Comparison of ENCODE assay signal across 8 cellular contexts in the genomic region with DNA sequence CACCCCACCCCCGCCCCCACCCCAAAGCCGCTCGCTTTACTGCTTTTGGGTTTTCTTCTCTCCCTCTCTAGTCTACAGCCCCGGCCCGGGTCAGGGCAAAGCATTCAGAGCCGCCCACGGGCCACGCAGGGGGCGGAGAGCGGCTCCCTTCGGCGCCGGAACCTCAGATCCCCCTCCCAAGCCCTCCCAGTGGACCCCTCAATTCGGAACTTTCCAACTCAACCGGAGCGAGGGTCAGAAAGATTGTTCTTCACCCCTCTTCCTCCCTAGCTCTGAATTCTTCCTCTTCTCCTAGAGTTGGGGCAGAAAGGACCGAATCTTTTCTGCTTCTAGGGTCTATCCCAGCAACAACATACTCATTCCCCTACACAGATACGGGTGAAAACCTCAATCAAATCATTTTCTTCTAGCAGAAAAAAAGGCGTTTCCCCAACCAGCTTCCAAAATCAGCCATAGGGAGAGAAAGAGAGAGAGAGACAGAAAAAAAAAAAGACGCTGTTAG. TPM values are rescaled to one million over a fixed set of nuclear protein-coding genes. Genes with fewer than 3 reads are reported as not detected.
DNase-seq lines count a peak whose midpoint lies in the region; ATAC-seq and TF ChIP-seq lines count a peak whose summit lies in the region.

No MANE protein-coding gene starts in this region.

- peak overlapping the region; percentile 77 for H3K27ac ChIP-seq in CD4-positive, alpha-beta T cell (ENCODE audit: low read depth, low read length)
- H3K27ac ChIP-seq in breast epithelium, result peak overlapping the region; percentile 93 to 97
- H3K27ac ChIP-seq in tibial artery, result peak overlapping the region; percentile 55 to 95

- TF ChIP-seq CTCF in CD4-positive, alpha-beta T cell (IDR thresholded peaks at IDR 0.05), result no peak
- TF ChIP-seq CTCF in breast epithelium (IDR thresholded peaks at IDR 0.05), result no peak
- no peak for TF ChIP-seq CTCF in mucosa of descending colon (IDR thresholded peaks at IDR 0.05)
- TF ChIP-seq CTCF in tibial artery (IDR thresholded peaks at IDR 0.05), result no peak

- H3K4me3 ChIP-seq in MG63 (peak overlapping the region; percentile 78), breast epithelium (peak overlapping the region; percentile 57 to 95 (median 60)), mucosa of descending colon (peak overlapping the region; percentile 34), tibial artery (peak overlapping the region; percentile 54 to 78)

- peaks cover 77% of the 10 kb centered on the region for H3K27me3 Mint-ChIP-seq in CD4-positive, alpha-beta T cell

- H3K4me1 Mint-ChIP-seq in CD4-positive, alpha-beta T cell (ENCODE audit: low read depth), result peaks cover 59% of the 10 kb centered on the region

- peak overlapping the region; percentile 91 for H3K4me3 Mint-ChIP-seq in CD4-positive, alpha-beta T cell

- no peaks in the 10 kb centered on the region for H3K9me3 ChIP-seq in CD4-positive, alpha-beta T cell (ENCODE audit: control insufficient read depth, low read length)
- H3K9me3 ChIP-seq in MG63 (no peaks in the 10 kb centered on the region), breast epithelium (no peaks in the 10 kb centered on the region), mucosa of descending colon (no peaks in the 10 kb centered on the region), tibial artery (no peaks in the 10 kb centered on the region)

- peak in 3 of 10 experiments; percentile 14 to 33 (median 26) for DNase-seq in CD4-positive, alpha-beta T cell
- DNase-seq in MG63 (no peak), breast epithelium (ENCODE audit: low spot score in 2 of 2) (no peak), mucosa of descending colon (peak in 1 of 3 donors; percentile 48), tibial artery (no peak), ecto neural progenitor cell (ENCODE audit: low spot score) (no peak)

- no peaks in the 10 kb centered on the region for H3K27me3 ChIP-seq in CD4-positive, alpha-beta T cell (ENCODE audit: control insufficient read depth, insufficient read depth, low read length)
- H3K27me3 ChIP-seq in MG63 (no peaks in the 10 kb centered on the region), breast epithelium (peaks cover 0 to 14% of the 10 kb centered on the region in 2 donors), tibial artery (peaks cover 0 to 5% of the 10 kb centered on the region in 2 donors)

- H3K9me3 Mint-ChIP-seq in CD4-positive, alpha-beta T cell, result no peaks in the 10 kb centered on the region

- H3K36me3 ChIP-seq in MG63 (peaks cover 31% of the 10 kb centered on the region), breast epithelium (no peaks in the 10 kb centered on the region), mucosa of descending colon (ENCODE audit: low read depth) (no peaks in the 10 kb centered on the region), tibial artery (no peaks in the 10 kb centered on the region)

- POLR2A ChIA-PET in CD4-positive, alpha-beta T cell (lab: Charles Lee), result no interaction called here

- H3K27ac Mint-ChIP-seq in CD4-positive, alpha-beta T cell, result peak overlapping the region; percentile 80

- intact Hi-C loops in CD4-positive, alpha-beta T cell (cut with DNase I, micrococcal nuclease), result loop anchor here in 1 of 2 experiments (5.0 kb wide), 1 partner anchor 52 kb away; no protein-coding TSS in a partner anchor
- intact Hi-C loops in breast epithelium (cut with DNase I; ENCODE audit: low total_unique reads) (loop anchor here (5.0 kb wide), 1 partner anchor 33 kb away; the partner anchor contains the start of gene HOXB4), mucosa of descending colon (cut with DNase I, micrococcal nuclease) (no loop called here), tibial artery (cut with DNase I; ENCODE audit: low total_unique reads) (no loop called here)

- H3K4me1 ChIP-seq in breast epithelium (peaks cover 0 to 3% of the 10 kb centered on the region in 2 donors), mucosa of descending colon (ENCODE audit: low read depth) (peaks cover 15% of the 10 kb centered on the region), tibial artery (peaks cover 0 to 37% (median 30%) of the 10 kb centered on the region in 4 donors)

- CTCF ChIA-PET in CD4-positive, alpha-beta T cell (lab: Charles Lee), result no interaction called here

- TF ChIP-seq POLR2A in breast epithelium (IDR thresholded peaks at IDR 0.05), result no peak

- H3K36me3 Mint-ChIP-seq in CD4-positive, alpha-beta T cell (ENCODE audit: low read depth), result no peaks in the 10 kb centered on the region

- ATAC-seq in CD4-positive, alpha-beta T cell (ENCODE audit: poor library complexity), result peak; percentile 40
- ATAC-seq in mucosa of descending colon (peak; percentile 5), GM18873 (IDR thresholded peaks at IDR 0.05; ENCODE audit: low FRiP score, unreplicated experiment) (no peak), HG03460 (IDR thresholded peaks at IDR 0.05; ENCODE audit: unreplicated experiment) (no peak)

RNA-seq across cellular contexts. Expression of gene HOXB2, which starts 1.0 kb away (rescaled TPM):
- total RNA-seq in CD4-positive, alpha-beta T cell, result 1 to 10 TPM; 4.8 to 4.9 TPM
- total RNA-seq in MG63 (2014; rRNA removed; shearing (Covaris generic); ENCODE audit: low replicate concordance), result 7.2 and 16.0 TPM in 2 replicates
- total RNA-seq in breast epithelium (10 to 100 TPM; 13.6 to 36.4 (median 19.6) TPM), mucosa of descending colon (10 to 100 TPM in 1 of 3 donors, 1 to 10 TPM in 1, under 1 TPM in 1; 0.93 to 32.4 (median 3.3) TPM)

RNA-seq across cellular contexts. Expression of gene HOXB1, which starts 13.1 kb away (rescaled TPM):
- total RNA-seq in CD4-positive, alpha-beta T cell, result not detected
- total RNA-seq in MG63 (2014; rRNA removed; shearing (Covaris generic); ENCODE audit: low replicate concordance), result not detected in 2 replicates
- total RNA-seq in breast epithelium (not detected), mucosa of descending colon (not detected)

RNA-seq across cellular contexts. Expression of gene HOXB4, which starts 34.2 kb away (rescaled TPM):
- under 1 TPM; 0.16 to 0.17 TPM for total RNA-seq in CD4-positive, alpha-beta T cell
- 0.86 and 4.2 TPM in 2 replicates for total RNA-seq in MG63 (2014; rRNA removed; shearing (Covaris generic); ENCODE audit: low replicate concordance)
- total RNA-seq in breast epithelium, result 1 to 10 TPM; 2.2 to 7.5 (median 2.3) TPM
- 10 to 100 TPM in 1 of 3 donors, 1 to 10 TPM in 2; 4.5 to 14.6 (median 5.3) TPM for total RNA-seq in mucosa of descending colon

RNA-seq across cellular contexts. Expression of gene HOXB3, which starts 46.1 kb away (rescaled TPM):
- total RNA-seq in CD4-positive, alpha-beta T cell, result under 1 TPM; 0.25 to 0.36 TPM
- total RNA-seq in MG63 (2014; rRNA removed; shearing (Covaris generic); ENCODE audit: low replicate concordance), result 2.1 and 4.6 TPM in 2 replicates
- 10 to 100 TPM; 13.8 to 36.7 (median 14.4) TPM for total RNA-seq in breast epithelium
- 10 to 100 TPM; 42.4 to 64.8 (median 43.4) TPM for total RNA-seq in mucosa of descending colon

RNA-seq across cellular contexts. Expression of gene HOXB5, which starts 49.7 kb away (rescaled TPM):
- total RNA-seq in CD4-positive, alpha-beta T cell, result not detected
- not detected in 2 replicates for total RNA-seq in MG63 (2014; rRNA removed; shearing (Covaris generic); ENCODE audit: low replicate concordance)
- 1 to 10 TPM in 2 of 3 donors, under 1 TPM in 1; 0.44 to 2.0 (median 1.4) TPM for total RNA-seq in breast epithelium
- 10 to 100 TPM; 16.2 to 29.3 (median 19.9) TPM for total RNA-seq in mucosa of descending colon

Comparison
In these comparisons a context has a peak if more than half of its experiments do, and no peak if none do; other contexts are left out.
1. ATAC-seq: peak in CD4-positive, alpha-beta T cell (single experiment) and mucosa of descending colon (single experiment); none in GM18873 (single experiment) and HG03460 (single experiment).
2. Peak in every context shown above with its lines, with median percentiles within 50 percentile points of each other: H3K27ac ChIP-seq and H3K4me3 ChIP-seq.